In genomic region chr11:121292503-121293275, GRCh38 we compare ENCODE assay signal across 8 cellular contexts. TPM values are rescaled to one million over a fixed set of nuclear protein-coding genes. Genes with fewer than 3 reads are reported as not detected.
A peak's percentile ranks its signal among the peaks of the same experiment; 100 is the strongest.
DNase-seq lines count a peak whose midpoint lies in the region; ATAC-seq and TF ChIP-seq lines count a peak whose summit lies in the region.

SC5D (plus strand) TSS chr11:121292771; CDS start chr11:121303376, 10,605 bp downstream.

- intact Hi-C loops in IMR-90 (cut with micrococcal nuclease) = no loop called here

- H3K79me1 ChIP-seq in IMR-90 (ENCODE audit: low read depth in 1 of 2, low read length in 2 of 2) = peaks cover 4 to 28% of the 10 kb centered on the region in 2 experiments

- 0% methylated on average over 22 of the region's 75 CpGs; no CpG with 5 or more reads in 1 of the 2 experiments for WGBS in IMR-90 (ENCODE audit: extremely low coverage in 2 of 2, insufficient read length in 1 of 2), 2 experiments

- peak within 1 kb of the TSS; percentile 76 for H3K4ac ChIP-seq in IMR-90 (ENCODE audit: low read depth, low read length)

- H2BK20ac ChIP-seq in IMR-90 (ENCODE audit: low read depth, low read length) = peak within 1 kb of the TSS; percentile 53; the same call in 1 of the 2 replicates

- TF ChIP-seq POLR2A in IMR-90 (IDR thresholded peaks at IDR 0.05; ENCODE audit: low read depth, low read length) = peak; percentile 72

- peak within 1 kb of the TSS; percentile 79 for H3K9ac ChIP-seq in IMR-90 (ENCODE audit: low read depth, low read length)

- H2BK5ac ChIP-seq in IMR-90 (ENCODE audit: low read depth, low read length, poor library complexity, severe bottlenecking) = no peak within 1 kb of the TSS

- H3K27ac ChIP-seq in IMR-90 (ENCODE audit: insufficient read depth, low read length) = peak within 1 kb of the TSS; percentile 66

- H4K5ac ChIP-seq in IMR-90 (ENCODE audit: low read depth, low read length) = peak within 1 kb of the TSS; percentile 75

- peak within 1 kb of the TSS; percentile 97 for H3K4me2 ChIP-seq in IMR-90 (ENCODE audit: low read depth, low read length)

- peak within 1 kb of the TSS; percentile 68 for H4K91ac ChIP-seq in IMR-90 (ENCODE audit: insufficient read depth, low read depth, low read length)

- no TSS peak for BruUV-seq in IMR-90 (replicated peaks; lab: Mats Ljungman, UMichigan)

- H4K8ac ChIP-seq in IMR-90 (ENCODE audit: low read depth in 2 of 2, low read length in 2 of 2) = peak within 1 kb of the TSS; percentile 61 to 91

- TF ChIP-seq RAD21 in IMR-90 (IDR thresholded peaks at IDR 0.05; ENCODE audit: low read length) = no peak

- H3K27me3 ChIP-seq in IMR-90 (ENCODE audit: control insufficient read depth, insufficient read depth, low read length) (peaks cover 15% of the 10 kb centered on the region), mononuclear cell (ENCODE audit: insufficient read depth, low read length) (no peaks in the 10 kb centered on the region)

- H3K4me3 ChIP-seq in IMR-90 (ENCODE audit: insufficient read depth, low read depth, low read length) (peak within 1 kb of the TSS; percentile 83), epithelial cell of esophagus (ENCODE audit: low read length) (peak within 1 kb of the TSS; percentile 93), mononuclear cell (ENCODE audit: low read length) (peak within 1 kb of the TSS; percentile 55)

- ATAC-seq in GM21528 (IDR thresholded peaks at IDR 0.05; ENCODE audit: low FRiP score, unreplicated experiment) (peak; percentile 95), IMR-90 (ENCODE audit: low read depth) (peak; percentile 98)

- H2BK15ac ChIP-seq in IMR-90 (ENCODE audit: low read depth, low read length) = peak within 1 kb of the TSS; percentile 69; the same call in 2 of the 3 replicates

- peak within 1 kb of the TSS; percentile 75 for H2BK120ac ChIP-seq in IMR-90 (ENCODE audit: low read depth, low read length)

- peak within 1 kb of the TSS; percentile 91 for H3K14ac ChIP-seq in IMR-90 (replicated peaks; ENCODE audit: low read depth, low read length)

- peak; percentile 95 for DNase-seq in DMS 273 (lab: John Stamatoyannopoulos, UW; ENCODE audit: unreplicated experiment)
- DNase-seq in IMR-90 = peak; percentile 90
- DNase-seq in OCI-M1 (lab: John Stamatoyannopoulos, UW) = peak; percentile 97
- peak; percentile 90 for DNase-seq in activated T-cell treated with anti-CD3 and anti-CD28 coated beads for 4 hours
- DNase-seq in epithelial cell of esophagus (ENCODE audit: low read depth) = peak; percentile 97
- DNase-seq in stimulated activated CD8-positive, alpha-beta memory T cell treated with anti-CD3 and anti-CD28 coated beads, Interleukin-4, amount 100 ng/mL, for 1 hour (ENCODE audit: low read depth in 2 of 2, low spot score in 1 of 2) = peak; percentile 89 to 91

- POLR2A ChIA-PET in IMR-90 (lab: Charles Lee; ENCODE audit: unreplicated experiment) = no interaction called here

- peak within 1 kb of the TSS; percentile 96 for H3K23ac ChIP-seq in IMR-90 (ENCODE audit: low read depth, low read length)

- dilution Hi-C loops in IMR-90 (cut with HindIII; ENCODE audit: low sequenced_read_pairs, unreplicated experiment) = no loop called here

- CTCF ChIA-PET in IMR-90 (lab: Yijun Ruan, JAX) = interaction anchor here (0.6 kb wide), 1 partner anchor 43 kb away, joined by 3 read pairs; no protein-coding TSS in a partner anchor

- H3K56ac ChIP-seq in IMR-90 (ENCODE audit: extremely low read depth, insufficient read depth, low read length) = peak within 1 kb of the TSS; percentile 76

- peak within 1 kb of the TSS; percentile 81 for H2AK9ac ChIP-seq in IMR-90 (replicated peaks; ENCODE audit: low read depth, low read length, poor library complexity)

- no peaks in the 10 kb centered on the region for H4K20me1 ChIP-seq in IMR-90 (ENCODE audit: insufficient read depth, low read length)

- no peak within 1 kb of the TSS for H2AK5ac ChIP-seq in IMR-90 (ENCODE audit: low read depth, low read length)

- H3K18ac ChIP-seq in IMR-90 (ENCODE audit: low read depth, low read length) = peak within 1 kb of the TSS; percentile 35

- H3K36me3 ChIP-seq in IMR-90 (ENCODE audit: control insufficient read depth, insufficient read depth, low read length) = peaks cover 2% of the 10 kb centered on the region; the same call in 1 of the 2 replicates

- no peaks in the 10 kb centered on the region for H3K9me1 ChIP-seq in IMR-90 (ENCODE audit: insufficient read depth, low read length)

- H3K4me1 ChIP-seq in IMR-90 (ENCODE audit: control insufficient read depth, insufficient read depth, low read length) = no peaks in the 10 kb centered on the region
- peaks cover 9% of the 10 kb centered on the region for H3K4me1 ChIP-seq in mononuclear cell (ENCODE audit: insufficient read depth, low read length)

- H3K9me3 ChIP-seq in IMR-90 (ENCODE audit: control insufficient read depth, insufficient read depth, low read length) (no peaks in the 10 kb centered on the region), mononuclear cell (ENCODE audit: low read depth, low read length) (no peaks in the 10 kb centered on the region)

- no peak for TF ChIP-seq CTCF in IMR-90 (conservative IDR thresholded peaks at IDR 0.05; ENCODE audit: low read depth, low read length)
- no peak for TF ChIP-seq CTCF in epithelial cell of esophagus (IDR thresholded peaks at IDR 0.05; ENCODE audit: insufficient read depth, low read depth, low read length, missing control alignments)

- peak within 1 kb of the TSS; percentile 96 for H2AFZ ChIP-seq in IMR-90 (replicated peaks; ENCODE audit: low read length, poor library complexity)

- in situ Hi-C loops in IMR-90 (cut with MboI; ENCODE audit: low sequenced_read_pairs) = no loop called here

TF ChIP-seq in IMR-90, 13 proteins besides CTCF, POLR2A, EP300 and RAD21:
- TF ChIP-seq FOS (IDR thresholded peaks at IDR 0.05; ENCODE audit: low read depth, low read length) (no peak), CHD1 (IDR thresholded peaks at IDR 0.05; ENCODE audit: low read depth, low read length) (no peak), CEBPB (IDR thresholded peaks at IDR 0.05; ENCODE audit: low read depth, low read length) (no peak), NFE2L2 (IDR thresholded peaks at IDR 0.05; ENCODE audit: low read depth, low read length) (no peak), USF2 (IDR thresholded peaks at IDR 0.05; ENCODE audit: low read depth, low read length) (peak; percentile 98), MAZ (IDR thresholded peaks at IDR 0.05; ENCODE audit: borderline replicate concordance, low read depth, low read length) (peak; percentile 29; the same call in 1 of the 2 replicates), MAFK (IDR thresholded peaks at IDR 0.05; ENCODE audit: low read depth, low read length) (no peak), RFX5 (IDR thresholded peaks at IDR 0.05; ENCODE audit: low read depth, low read length) (no peak), SMC3 (IDR thresholded peaks at IDR 0.05; ENCODE audit: low read depth, low read length) (no peak), BHLHE40 (IDR thresholded peaks at IDR 0.05; ENCODE audit: low read depth, low read length) (0 out of 2 replicates have a peak, but pooled peaks have one; percentile 20), MXI1 (IDR thresholded peaks at IDR 0.05; ENCODE audit: borderline replicate concordance, low read depth, low read length) (peak; percentile 18; the same call in 1 of the 2 replicates), ELK1 (IDR thresholded peaks at IDR 0.05; ENCODE audit: borderline replicate concordance, low read depth, low read length) (no peak), RCOR1 (IDR thresholded peaks at IDR 0.05; ENCODE audit: insufficient replicate concordance, low read length) (no peak)

RNA-seq across cellular contexts. Expression of gene SC5D, which starts in this region (rescaled TPM):
- total RNA-seq in IMR-90 (2012; rRNA removed) = 21.3 and 44.2 TPM in 2 replicates
- 17.8 and 21.7 TPM in 2 replicates for polyA plus RNA-seq in IMR-90 (2012; rRNA removed)
- 2.9 and 6.6 TPM in 2 replicates for polyA plus RNA-seq in IMR-90 (2012; cell fraction: cytosol; rRNA removed)
- 2.6 and 10.8 TPM in 2 replicates for polyA plus RNA-seq in IMR-90 (2012; cell fraction: nucleus; rRNA removed; ENCODE audit: low replicate concordance)
- 79.0 TPM for total RNA-seq in mononuclear cell

Comparison
In these comparisons a context has a peak if more than half of its experiments do, and no peak if none do; other contexts are left out.
1. Peak in every context shown above with its lines: DNase-seq, ATAC-seq, H3K4me3 ChIP-seq and H3K27ac ChIP-seq.